In genomic region chr1:67715819-67716218, GRCh38 we compare ENCODE assay signal across 22 cellular contexts. TPM values are rescaled to one million over a fixed set of nuclear protein-coding genes. Genes with fewer than 3 reads are reported as not detected.
DNase-seq lines count a peak whose midpoint lies in the region; ATAC-seq, FAIRE-seq and TF ChIP-seq lines count a peak whose summit lies in the region.
"Had no signal": no experiment of that assay in that cellular context is flagged by ENCODE, and none has a peak within 500 bp of the region (broad histone marks: within the 10 kb centered on the region; RNA-seq: fewer than 3 reads in every experiment).

No MANE protein-coding gene starts in this region.

- H3K9me1 ChIP-seq in K562 (ENCODE audit: control insufficient read depth, insufficient read depth, low read length) = no peaks in the 10 kb centered on the region

- in situ Hi-C loops in K562 (cut with MboI) = no loop called here

- BruUV-seq in K562 (replicated peaks; lab: Mats Ljungman, UMichigan) = no TSS peak

- no peaks in the 10 kb centered on the region for H3K79me2 ChIP-seq in K562 (ENCODE audit: control insufficient read depth, insufficient read depth, low read length)

- intact Hi-C loops in K562 (cut with micrococcal nuclease) = no loop called here
- intact Hi-C loops in right lobe of liver (cut with DNase I) = no loop called here

- H3K9me3 ChIP-seq in K562 (replicated peaks; ENCODE audit: control insufficient read depth, insufficient read depth, low read depth, low read length) = no peaks in the 10 kb centered on the region
- no peaks in the 10 kb centered on the region for H3K9me3 ChIP-seq in right lobe of liver
- H3K9me3 ChIP-seq: BLaER1 had no signal

- H3K4me1 Mint-ChIP-seq in chondrocyte (ENCODE audit: low read depth) (peaks cover 67% of the 10 kb centered on the region), type B pancreatic cell (ENCODE audit: unreplicated experiment) (peaks cover 49% of the 10 kb centered on the region)
- H3K4me1 Mint-ChIP-seq: CD4-positive, CD25-positive, alpha-beta regulatory T cell had no signal

- no peak overlapping the region for H3K27ac Mint-ChIP-seq in chondrocyte (ENCODE audit: unreplicated experiment)
- no peak overlapping the region for H3K27ac Mint-ChIP-seq in type B pancreatic cell

- H3K27me3 Mint-ChIP-seq in chondrocyte (ENCODE audit: low read depth) = no peaks in the 10 kb centered on the region
- no peaks in the 10 kb centered on the region for H3K27me3 Mint-ChIP-seq in type B pancreatic cell
- H3K27me3 Mint-ChIP-seq: CD4-positive, CD25-positive, alpha-beta regulatory T cell had no signal

- no peak for TF ChIP-seq RAD21 in K562 (CRISPR knock-in tag; conservative IDR thresholded peaks at IDR 0.05 in 1 of 2, IDR thresholded peaks at IDR 0.05 in 1 of 2)

- no peak overlapping the region for H3K4me2 ChIP-seq in K562 (ENCODE audit: insufficient read depth, low read length)
- H3K4me2 ChIP-seq: BLaER1 had no signal

- 0 out of 2 replicates have a peak overlapping the region, but pooled peaks have one; percentile 13 for H2AFZ ChIP-seq in K562 (ENCODE audit: low read depth, low read length)

- H3K4me1 ChIP-seq in K562 (replicated peaks in 1 of 2; ENCODE audit: control insufficient read depth in 2 of 2, insufficient read depth in 2 of 2, low read length in 2 of 2) (peaks cover 21 to 42% of the 10 kb centered on the region in 2 experiments), right lobe of liver (peaks cover 0 to 42% (median 18%) of the 10 kb centered on the region in 4 donors)

- H3K27me3 ChIP-seq in K562 (ENCODE audit: control insufficient read depth in 2 of 2, insufficient read depth in 2 of 2, low read length in 2 of 2) (no peaks in the 10 kb centered on the region), right lobe of liver (no peaks in the 10 kb centered on the region)
- H3K27me3 ChIP-seq: BLaER1 had no signal

- CTCF ChIA-PET in K562 (lab: Yijun Ruan, JAX; ENCODE audit: low intra/inter-chr PET ratio) = no interaction called here

- TF ChIP-seq EP300 in K562 (IDR thresholded peaks at IDR 0.05; ENCODE audit: low read length) = no peak

- DNase-seq in NCI-H146 (lab: John Stamatoyannopoulos, UW) = peak; percentile 10
- no peak for DNase-seq in NCI-H146 treated with DMSO at 0.1 percent for 48 hours (lab: John Stamatoyannopoulos, UW; ENCODE audit: unreplicated experiment)
- no peak for DNase-seq in K562 (ENCODE audit: extremely low read depth in 1 of 4, low spot score in 3 of 4)
- peak in 1 of 3 donors; percentile 69 for DNase-seq in right lobe of liver
- no peak for DNase-seq in chondrocyte (ENCODE audit: low spot score)
- no peak for DNase-seq in type B pancreatic cell (ENCODE audit: extremely low spot score, unreplicated experiment)
- DNase-seq: 8988T; CD4-positive, CD25-positive, alpha-beta regulatory T cell; KBM-7; NCI-H1417; NCI-H187 treated with DMSO at 0.1 percent for 48 hours; NCI-H2107; NCI-H524 treated with DMSO at 0.1 percent for 48 hours; NCI-H774; SIG-M5 had no signal

- POLR2A ChIA-PET in K562 (lab: Yijun Ruan, JAX) = interaction anchor here (1.0 to 1.4 kb wide), 6 partner anchors 8 to 27 kb away, joined by 3 to 4 read pairs (median 3); no protein-coding TSS in a partner anchor

- H3K9me3 Mint-ChIP-seq in chondrocyte (ENCODE audit: low read depth) (no peaks in the 10 kb centered on the region), type B pancreatic cell (no peaks in the 10 kb centered on the region)

- ATAC-seq in K562 (no peak), right lobe of liver (peak; percentile 52 to 83 (median 69)), HG03097 (IDR thresholded peaks at IDR 0.05; ENCODE audit: low FRiP score, unreplicated experiment) (no peak)
- ATAC-seq: Panc1 had no signal

- TF ChIP-seq CTCF in K562 (IDR thresholded peaks at IDR 0.05 in 2 of 3, conservative IDR thresholded peaks at IDR 0.05 in 1 of 3; ENCODE audit: insufficient read depth in 2 of 3, low read depth in 1 of 3, low read length in 3 of 3) (no peak), right lobe of liver (IDR thresholded peaks at IDR 0.05) (no peak), chondrocyte (IDR thresholded peaks at IDR 0.05) (no peak), type B pancreatic cell (conservative IDR thresholded peaks at IDR 0.05) (no peak)

- no peak overlapping the region for H3K27ac ChIP-seq in K562 (ENCODE audit: extremely low read depth, low read depth, low read length)
- H3K27ac ChIP-seq in right lobe of liver = peak overlapping the region in 2 of 3 donors; percentile 33 to 69
- H3K27ac ChIP-seq: BLaER1, SK-N-MC had no signal

- no peak overlapping the region for H3K4me3 Mint-ChIP-seq in chondrocyte (ENCODE audit: unreplicated experiment)
- H3K4me3 Mint-ChIP-seq in type B pancreatic cell = no peak overlapping the region
- H3K4me3 Mint-ChIP-seq: CD4-positive, CD25-positive, alpha-beta regulatory T cell had no signal

- 81% methylated on average over 2 of the region's 2 CpGs for WGBS in K562 (ENCODE audit: insufficient coverage, low coverage, missing lambda C conversion rate)
- 8% methylated on average over 2 of the region's 2 CpGs for WGBS in right lobe of liver (ENCODE audit: insufficient coverage, low coverage, low lambda C conversion rate, missing lambda C conversion rate)

- FAIRE-seq in K562 (lab: Jason Lieb, UNC) = no peak
- FAIRE-seq: D721Med, GM18507, H54 had no signal

- TF ChIP-seq POLR2A in K562 (conservative IDR thresholded peaks at IDR 0.05) (no peak), right lobe of liver (IDR thresholded peaks at IDR 0.05) (no peak)

- H3K36me3 ChIP-seq in K562 (ENCODE audit: control insufficient read depth, insufficient read depth, low read length) (no peaks in the 10 kb centered on the region), right lobe of liver (no peaks in the 10 kb centered on the region)
- H3K36me3 ChIP-seq: BLaER1 had no signal

- no peaks in the 10 kb centered on the region for H4K20me1 ChIP-seq in K562 (replicated peaks; ENCODE audit: control insufficient read depth, insufficient read depth, low read length)
- H4K20me1 ChIP-seq: BLaER1 had no signal

- H3K4me3 ChIP-seq in K562 = no peak overlapping the region
- no peak overlapping the region for H3K4me3 ChIP-seq in right lobe of liver
- H3K4me3 ChIP-seq: BLaER1, SK-N-MC had no signal

- H3K9ac ChIP-seq in K562 (ENCODE audit: insufficient read depth in 1 of 2, low read depth in 2 of 2, low read length in 2 of 2) = no peak overlapping the region
- H3K9ac ChIP-seq: BLaER1 had no signal

- no peaks in the 10 kb centered on the region for H3K36me3 Mint-ChIP-seq in chondrocyte (ENCODE audit: low read depth)
- no peaks in the 10 kb centered on the region for H3K36me3 Mint-ChIP-seq in type B pancreatic cell
- H3K36me3 Mint-ChIP-seq: CD4-positive, CD25-positive, alpha-beta regulatory T cell had no signal

TF ChIP-seq in K562, 482 proteins besides CTCF, POLR2A, EP300 and RAD21 (continues in another document):
- TF ChIP-seq HMBOX1 (IDR thresholded peaks at IDR 0.05) (no peak), LCOR (CRISPR knock-in tag; IDR thresholded peaks at IDR 0.05) (no peak), KAT8 (IDR thresholded peaks at IDR 0.05; ENCODE audit: low read depth) (no peak), SP2 (IDR thresholded peaks at IDR 0.05; ENCODE audit: extremely low read depth, low read depth, low read length, poor library complexity, severe bottlenecking) (no peak), CBX2 (IDR thresholded peaks at IDR 0.05; ENCODE audit: insufficient read depth, low read length, poor library complexity, severe bottlenecking) (no peak), RBBP5 (IDR thresholded peaks at IDR 0.05; ENCODE audit: borderline replicate concordance, insufficient read depth, low read length, poor library complexity, severe bottlenecking) (no peak), NFE2L1 (tag; IDR thresholded peaks at IDR 0.05; ENCODE audit: borderline replicate concordance, low read depth) (no peak), POU5F1 (IDR thresholded peaks at IDR 0.05; ENCODE audit: borderline replicate concordance, low read depth, low read length, partially characterized antibody) (no peak), SOX6 (IDR thresholded peaks at IDR 0.05) (no peak)

RNA-seq across cellular contexts. Expression of gene GADD45A, which starts 30.8 kb away (rescaled TPM):
- total RNA-seq in K562 (2011; cell fraction: chromatin; rRNA removed; ENCODE audit: low replicate concordance) = 90.8 and 102 TPM in 2 replicates
- 107 and 116 TPM in 2 replicates for total RNA-seq in K562 (2011; cell fraction: nucleolus; rRNA removed)
- 70.0 and 72.2 TPM in 2 replicates for total RNA-seq in K562 (2011; cell fraction: nucleoplasm; rRNA removed)
- total RNA-seq in K562 (2014; rRNA removed) (124 and 128 TPM in 2 replicates), K562 (2014; rRNA removed; fragmentation: Illumina TruSeq; extraction: Trizol) (47.2 and 53.9 TPM in 2 replicates), K562 (2015; rRNA removed; fragmentation: Illumina TruSeq; extraction: Trizol) (35.6 and 36.3 TPM in 2 replicates), K562 (2021) (131 and 156 TPM in 2 replicates), right lobe of liver (10 to 100 TPM; 14.1 to 66.4 (median 43.6) TPM), chondrocyte (49.1 to 92.3 TPM (median 89.4 TPM) in 3 replicates), type B pancreatic cell (ENCODE audit: low replicate concordance) (66.0 and 104 TPM in 2 replicates)
- polyA plus RNA-seq in K562 (2011; rRNA removed) (62.1 and 67.7 TPM in 2 replicates), K562 (2014; fragmentation: Illumina TruSeq; extraction: Trizol) (70.7 and 71.9 TPM in 2 replicates), K562 (2014; fragmentation: Nextera tagmentation; extraction: Ambion mirVana) (10 to 100 TPM; 21.3 to 22.4 TPM), K562 (2014; rRNA removed) (118 and 142 TPM in 2 replicates)
- polyA plus RNA-seq in K562 (2011; cell fraction: cytosol; rRNA removed) = 70.5 and 81.1 TPM in 2 replicates
- polyA plus RNA-seq in K562 (2011; cell fraction: nucleus; rRNA removed) = 121 and 179 TPM in 2 replicates
- 105 and 115 TPM in 2 replicates for polyA plus RNA-seq in K562 (2012)
- polyA minus RNA-seq in K562 (2011; rRNA and poly(A)+ RNA removed) = 20.1 and 28.5 TPM in 2 replicates
- polyA minus RNA-seq in K562 (2011; cell fraction: cytosol; rRNA and poly(A)+ RNA removed) = 39.4 and 64.1 TPM in 2 replicates
- polyA minus RNA-seq in K562 (2011; cell fraction: nucleus; rRNA and poly(A)+ RNA removed) = 113 and 146 TPM in 2 replicates

Comparison
In these comparisons a context has a peak if more than half of its experiments do, and no peak if none do; other contexts are left out.
1. ATAC-seq: peak in right lobe of liver (4 of 4); none in K562 (single experiment) and HG03097 (single experiment).